23 cellular contexts compared by ENCODE assay signal in genomic region chr22:40975346-40975745, GRCh38. TPM values are rescaled to one million over a fixed set of nuclear protein-coding genes. Genes with fewer than 3 reads are reported as not detected.
DNase-seq lines count a peak whose midpoint lies in the region; ATAC-seq and TF ChIP-seq lines count a peak whose summit lies in the region.
"Had no signal": no experiment of that assay in that cellular context is flagged by ENCODE, and none has a peak within 500 bp of the region (broad histone marks: within the 10 kb centered on the region; RNA-seq: fewer than 3 reads in every experiment).

No MANE protein-coding gene starts in this region.

- POLR2A ChIA-PET in SK-N-SH (lab: Yijun Ruan, JAX), result no interaction called here

- no peak overlapping the region for H3K4me3 ChIP-seq in SK-N-SH (ENCODE audit: low read depth in 2 of 2, low read length in 1 of 2)
- H3K4me3 ChIP-seq: BLaER1 treated with 17β-estradiol and CSF1 and Interleukin-3, amounts not matched to agents 10 nM and 100 nM had no signal

- no peak overlapping the region for H2AFZ ChIP-seq in SK-N-SH (ENCODE audit: low read depth)

- DNase-seq in SK-N-SH, result no peak
- DNase-seq in HFFc6, result peak; percentile 5
- peak; percentile 72 for DNase-seq in fibroblast of gingiva (ENCODE audit: low read depth)
- peak; percentile 4 for DNase-seq in stromal cell of bone marrow (ENCODE audit: low read depth)
- DNase-seq in activated CD4-positive, alpha-beta T cell treated with anti-CD3 and anti-CD28 coated beads, Interleukin-2, amount 50 U/mL, for 48 hours, result no peak
- no peak for DNase-seq in caudate nucleus (lab: John Stamatoyannopoulos, UW)
- DNase-seq: CD8-positive, alpha-beta T cell; DMS153; GDM1; H7; IMR-90; NCI-H1092 treated with DMSO at 0.1 percent for 48 hours; NCI-H1436 treated with DMSO at 0.1 percent for 48 hours; NCI-H1930; NCI-H226; NCI-H510A treated with DMSO at 0.1 percent for 48 hours; NCI-H748 treated with DMSO at 0.1 percent for 48 hours; SIG-M5 had no signal

- H3K27me3 Mint-ChIP-seq in HFFc6 (ENCODE audit: insufficient read depth), result no peaks in the 10 kb centered on the region; the same call in 1 of the 2 replicates

- TF ChIP-seq EP300 in SK-N-SH (IDR thresholded peaks at IDR 0.05; ENCODE audit: borderline replicate concordance in 1 of 2, low read depth in 1 of 2, low read length in 1 of 2), result no peak

- no peaks in the 10 kb centered on the region for H3F3A ChIP-seq in SK-N-SH (replicated peaks; ENCODE audit: insufficient read depth)

- peaks cover 6% of the 10 kb centered on the region for H3K4me1 Mint-ChIP-seq in HFFc6 (ENCODE audit: low read depth)

- no peaks in the 10 kb centered on the region for H3K27me3 ChIP-seq in SK-N-SH (ENCODE audit: insufficient read depth)
- H3K27me3 ChIP-seq: BLaER1 treated with 17β-estradiol and CSF1 and Interleukin-3, amounts not matched to agents 10 nM and 100 nM had no signal

- no peak overlapping the region for H3K27ac Mint-ChIP-seq in HFFc6
- H3K27ac Mint-ChIP-seq: CD8-positive, alpha-beta T cell had no signal

- H3K36me3 Mint-ChIP-seq in HFFc6 (ENCODE audit: low read depth), result peaks cover 13% of the 10 kb centered on the region

- ATAC-seq in SK-N-SH treated with all-trans-retinoic acid at 6 μM for 48 hours (peak; percentile 48), HG02610 (IDR thresholded peaks at IDR 0.05; ENCODE audit: unreplicated experiment) (no peak)
- ATAC-seq: CD8-positive, alpha-beta T cell; Panc1 had no signal

- H3K79me2 ChIP-seq in SK-N-SH (ENCODE audit: insufficient read depth), result no peaks in the 10 kb centered on the region

- no peak overlapping the region for H3K4me2 ChIP-seq in SK-N-SH
- H3K4me2 ChIP-seq: BLaER1 treated with 17β-estradiol and CSF1 and Interleukin-3, amounts not matched to agents 10 nM and 100 nM; KMS-11 had no signal

- peaks cover 0 to 2% of the 10 kb centered on the region in 2 experiments for H3K36me3 ChIP-seq in SK-N-SH (replicated peaks in 1 of 2; ENCODE audit: control insufficient read depth in 1 of 2, insufficient read depth in 2 of 2, low read length in 1 of 2)

- H3K4me3 Mint-ChIP-seq in HFFc6, result no peak overlapping the region
- H3K4me3 Mint-ChIP-seq: CD8-positive, alpha-beta T cell had no signal

- no peaks in the 10 kb centered on the region for H3K4me1 ChIP-seq in SK-N-SH (ENCODE audit: control insufficient read depth in 1 of 2, insufficient read depth in 2 of 2, low read depth in 1 of 2, low read length in 1 of 2)
- H3K4me1 ChIP-seq: BLaER1 treated with 17β-estradiol and CSF1 and Interleukin-3, amounts not matched to agents 10 nM and 100 nM had no signal

- no peak overlapping the region for H3K27ac ChIP-seq in SK-N-SH (ENCODE audit: low read depth in 2 of 2, low read length in 1 of 2)
- no peak overlapping the region for H3K27ac ChIP-seq in caudate nucleus (ENCODE audit: low read depth, low read length)
- H3K27ac ChIP-seq: BLaER1 treated with 17β-estradiol and CSF1 and Interleukin-3, amounts not matched to agents 10 nM and 100 nM; KMS-11 had no signal

- no peak overlapping the region for H3K9ac ChIP-seq in SK-N-SH
- H3K9ac ChIP-seq: BLaER1 treated with 17β-estradiol and CSF1 and Interleukin-3, amounts not matched to agents 10 nM and 100 nM; KMS-11 had no signal

- H3K9me2 ChIP-seq in SK-N-SH, result no peaks in the 10 kb centered on the region

- H3K9me3 ChIP-seq in SK-N-SH, result no peaks in the 10 kb centered on the region
- H3K9me3 ChIP-seq: BLaER1 treated with 17β-estradiol and CSF1 and Interleukin-3, amounts not matched to agents 10 nM and 100 nM had no signal

- no peaks in the 10 kb centered on the region for H3K9me3 Mint-ChIP-seq in HFFc6
- H3K9me3 Mint-ChIP-seq: CD8-positive, alpha-beta T cell had no signal

- TF ChIP-seq RAD21 in SK-N-SH (IDR thresholded peaks at IDR 0.05; ENCODE audit: low read length), result no peak

- CTCF ChIA-PET in SK-N-SH (lab: Yijun Ruan, JAX), result no interaction called here

- WGBS in SK-N-SH (ENCODE audit: low lambda C conversion rate), result 100% methylated on average over 1 of the region's 1 CpG

- no peaks in the 10 kb centered on the region for H4K20me1 ChIP-seq in SK-N-SH (ENCODE audit: insufficient read depth)

- TF ChIP-seq CTCF in SK-N-SH (IDR thresholded peaks at IDR 0.05) (no peak), HFFc6 (IDR thresholded peaks at IDR 0.05) (no peak)

TF ChIP-seq in SK-N-SH treated with all-trans-retinoic acid at 6 μM for 48 hours, 23 proteins besides CTCF, POLR2A, EP300 and RAD21 (continues in another document):
- TF ChIP-seq TSHZ2 (CRISPR knock-in tag; IDR thresholded peaks at IDR 0.05) (no peak), GLIS3 (CRISPR knock-in tag; IDR thresholded peaks at IDR 0.05) (no peak), SNAI2 (CRISPR knock-in tag; IDR thresholded peaks at IDR 0.05) (no peak), ARNTL (CRISPR knock-in tag; IDR thresholded peaks at IDR 0.05; ENCODE audit: borderline replicate concordance, low read depth) (no peak), ZFP30 (CRISPR knock-in tag; IDR thresholded peaks at IDR 0.05) (no peak), ISL1 (CRISPR knock-in tag; IDR thresholded peaks at IDR 0.05) (no peak), ZC3H10 (CRISPR knock-in tag; IDR thresholded peaks at IDR 0.05) (no peak), ZNF8 (CRISPR knock-in tag; IDR thresholded peaks at IDR 0.05) (no peak)

TF ChIP-seq in SK-N-SH, 30 proteins besides CTCF, POLR2A, EP300 and RAD21:
- no peak for TF ChIP-seq FOXJ3 (CRISPR knock-in tag; IDR thresholded peaks at IDR 0.05)

RNA-seq across cellular contexts. Expression of gene RBX1, which starts 24.2 kb away (rescaled TPM):
- 51.2 and 53.7 TPM in 2 replicates for polyA plus RNA-seq in SK-N-SH (2012; rRNA removed)
- 51.7 and 58.6 TPM in 2 replicates for polyA plus RNA-seq in SK-N-SH (2012; cell fraction: cytosol; rRNA removed)
- polyA plus RNA-seq in SK-N-SH (2012; cell fraction: nucleus; rRNA removed), result 27.8 and 29.2 TPM in 2 replicates
- total RNA-seq in HFFc6 (2021; fragmentation: NEBNext Ultra II Directional; extraction: Animal tissue kit (Norgen Biotek cat#: 25700)), result 10 to 100 TPM; 69.2 to 77.3 (median 73.0) TPM

Comparison
In these comparisons a context has a peak if more than half of its experiments do, and no peak if none do; other contexts are left out.
1. DNase-seq: peak in HFFc6 (single experiment), fibroblast of gingiva (single experiment) and stromal cell of bone marrow (single experiment); none in SK-N-SH (single experiment), activated CD4-positive, alpha-beta T cell treated with anti-CD3 and anti-CD28 coated beads, Interleukin-2, amount 50 U/mL, for 48 hours (0 of 2) and caudate nucleus (0 of 61).